Comparison of ENCODE assay signal across 21 cellular contexts in genomic region chr17:27230996-27231395, GRCh38.
DNase-seq lines count a peak whose midpoint lies in the region; ATAC-seq, FAIRE-seq and TF ChIP-seq lines count a peak whose summit lies in the region.
"Had no signal": no experiment of that assay in that cellular context is flagged by ENCODE, and none has a peak within 500 bp of the region (broad histone marks: within the 10 kb centered on the region; RNA-seq: fewer than 3 reads in every experiment).

No MANE protein-coding gene starts in this region.

- H3K4me3 ChIP-seq in HEK293 (ENCODE audit: low read depth, low read length), result no peak overlapping the region
- H3K4me3 ChIP-seq: A549; BLaER1 treated with 17β-estradiol and CSF1 and Interleukin-3, amounts not matched to agents 10 nM and 100 nM had no signal

- peaks cover 16% of the 10 kb centered on the region for H3K27me3 Mint-ChIP-seq in activated CD4-positive, alpha-beta T cell treated with anti-CD3 and anti-CD28 coated beads, Interleukin-2, amount 10 ng/mL, durations not matched to agents 24 days and 14 days
- no peaks in the 10 kb centered on the region for H3K27me3 Mint-ChIP-seq in activated CD4-positive, alpha-beta T cell treated with anti-CD3 and anti-CD28 coated beads for 36 hours
- H3K27me3 Mint-ChIP-seq: B cell; CD4-positive, alpha-beta T cell had no signal

- no peak for ATAC-seq in activated CD4-positive, alpha-beta T cell treated with anti-CD3 and anti-CD28 coated beads for 36 hours
- ATAC-seq in HG03175 (IDR thresholded peaks at IDR 0.05; ENCODE audit: unreplicated experiment), result no peak
- ATAC-seq: A549; CD8-positive, alpha-beta T cell had no signal

- no peaks in the 10 kb centered on the region for H3K36me3 Mint-ChIP-seq in activated CD4-positive, alpha-beta T cell treated with anti-CD3 and anti-CD28 coated beads, Interleukin-2, amount 10 ng/mL, durations not matched to agents 24 days and 14 days (ENCODE audit: low read depth)
- H3K36me3 Mint-ChIP-seq in activated CD4-positive, alpha-beta T cell treated with anti-CD3 and anti-CD28 coated beads for 36 hours (ENCODE audit: low read depth), result no peaks in the 10 kb centered on the region
- H3K36me3 Mint-ChIP-seq: CD8-positive, alpha-beta T cell had no signal

- no peaks in the 10 kb centered on the region for H3K36me3 ChIP-seq in HEK293 (ENCODE audit: control insufficient read depth in 2 of 2, insufficient read depth in 1 of 2, low read length in 2 of 2)
- H3K36me3 ChIP-seq: BLaER1 treated with 17β-estradiol and CSF1 and Interleukin-3, amounts not matched to agents 10 nM and 100 nM had no signal

- H3K4me1 Mint-ChIP-seq in activated CD4-positive, alpha-beta T cell treated with anti-CD3 and anti-CD28 coated beads, Interleukin-2, amount 10 ng/mL, durations not matched to agents 24 days and 14 days, result no peaks in the 10 kb centered on the region
- H3K4me1 Mint-ChIP-seq in activated CD4-positive, alpha-beta T cell treated with anti-CD3 and anti-CD28 coated beads for 36 hours, result no peaks in the 10 kb centered on the region

- FAIRE-seq in RCC 7860 (lab: Jason Lieb, UNC), result no peak
- FAIRE-seq: A549, D721Med, G401.6, GM12891, GM19239 had no signal

- no peaks in the 10 kb centered on the region for H3K9me3 ChIP-seq in HEK293 (ENCODE audit: control insufficient read depth, insufficient read depth, low read depth, low read length)
- H3K9me3 ChIP-seq: A549; BLaER1 treated with 17β-estradiol and CSF1 and Interleukin-3, amounts not matched to agents 10 nM and 100 nM; Caco-2 had no signal

- no peak for TF ChIP-seq CTCF in HEK293 (tag by site-specific recombination; IDR thresholded peaks at IDR 0.05)

- POLR2A ChIA-PET in activated CD4-positive, alpha-beta T cell treated with anti-CD3 and anti-CD28 coated beads for 36 hours (lab: Charles Lee), result no interaction called here
- POLR2A ChIA-PET in HEK293 (lab: Yijun Ruan, JAX), result no interaction called here

- no peaks in the 10 kb centered on the region for H3K9me3 Mint-ChIP-seq in activated CD4-positive, alpha-beta T cell treated with anti-CD3 and anti-CD28 coated beads, Interleukin-2, amount 10 ng/mL, durations not matched to agents 24 days and 14 days
- H3K9me3 Mint-ChIP-seq in activated CD4-positive, alpha-beta T cell treated with anti-CD3 and anti-CD28 coated beads for 36 hours (ENCODE audit: low read depth), result no peaks in the 10 kb centered on the region
- H3K9me3 Mint-ChIP-seq: CD4-positive, alpha-beta T cell; CD8-positive, alpha-beta T cell had no signal

- no peak overlapping the region for H3K27ac ChIP-seq in HEK293 (ENCODE audit: extremely low read depth, low read depth, low read length)
- H3K27ac ChIP-seq: 22Rv1; A549; BLaER1 treated with 17β-estradiol and CSF1 and Interleukin-3, amounts not matched to agents 10 nM and 100 nM; C4-2B had no signal

- no peak overlapping the region for H3K27ac Mint-ChIP-seq in activated CD4-positive, alpha-beta T cell treated with anti-CD3 and anti-CD28 coated beads, Interleukin-2, amount 10 ng/mL, durations not matched to agents 24 days and 14 days
- no peak overlapping the region for H3K27ac Mint-ChIP-seq in activated CD4-positive, alpha-beta T cell treated with anti-CD3 and anti-CD28 coated beads for 36 hours
- H3K27ac Mint-ChIP-seq: B cell; CD4-positive, alpha-beta T cell; CD8-positive, alpha-beta T cell had no signal

- no peaks in the 10 kb centered on the region for H3K4me1 ChIP-seq in HEK293 (ENCODE audit: control insufficient read depth, insufficient read depth, low read length)
- H3K4me1 ChIP-seq: Caco-2 had no signal

- intact Hi-C loops in activated CD4-positive, alpha-beta T cell treated with anti-CD3 and anti-CD28 coated beads, Interleukin-2, amount 10 ng/mL, durations not matched to agents 24 days and 14 days (cut with micrococcal nuclease), result no loop called here
- intact Hi-C loops in activated CD4-positive, alpha-beta T cell treated with anti-CD3 and anti-CD28 coated beads for 36 hours (cut with DNase I, micrococcal nuclease), result loop anchor here in 1 of 2 experiments (10.0 kb wide), 1 partner anchor 384 kb away; no protein-coding TSS in a partner anchor

- H3K4me3 Mint-ChIP-seq in activated CD4-positive, alpha-beta T cell treated with anti-CD3 and anti-CD28 coated beads, Interleukin-2, amount 10 ng/mL, durations not matched to agents 24 days and 14 days, result no peak overlapping the region
- H3K4me3 Mint-ChIP-seq in activated CD4-positive, alpha-beta T cell treated with anti-CD3 and anti-CD28 coated beads for 36 hours, result no peak overlapping the region
- H3K4me3 Mint-ChIP-seq: B cell; CD4-positive, alpha-beta T cell; CD8-positive, alpha-beta T cell had no signal

- CTCF ChIA-PET in activated CD4-positive, alpha-beta T cell treated with anti-CD3 and anti-CD28 coated beads for 36 hours (lab: Charles Lee), result interaction anchor here (1.1 kb wide), 1 partner anchor 109 kb away, joined by 3 read pairs; no protein-coding TSS in a partner anchor
- CTCF ChIA-PET in HEK293 (lab: Yijun Ruan, JAX), result interaction anchor here (0.5 kb wide), 1 partner anchor 11 kb away, joined by 4 read pairs; no protein-coding TSS in a partner anchor

- peak; percentile 50 for DNase-seq in activated CD4-positive, alpha-beta T cell treated with anti-CD3 and anti-CD28 coated beads, Interleukin-2, amount 10 ng/mL, durations not matched to agents 24 days and 14 days
- DNase-seq in activated CD4-positive, alpha-beta T cell treated with anti-CD3 and anti-CD28 coated beads for 36 hours, result no peak
- DNase-seq in RCC 7860 (ENCODE audit: low spot score), result no peak
- DNase-seq: AML-193; Caco-2; Calu3; CD4-positive, alpha-beta T cell; CD8-positive, alpha-beta T cell; DMS79 treated with DMSO at 0.1 percent for 48 hours; GF-D8 had no signal

TF ChIP-seq in HEK293, 187 proteins besides CTCF, POLR2A, EP300 and RAD21:
- TF ChIP-seq EGR2 (tag by site-specific recombination; IDR thresholded peaks at IDR 0.05; ENCODE audit: low read depth) (peak; percentile 20; the same call in 1 of the 2 replicates), ZNF707 (tag by site-specific recombination; IDR thresholded peaks at IDR 0.05) (no peak), ZFHX2 (tag by site-specific recombination; conservative IDR thresholded peaks at IDR 0.05) (peak; percentile 42), ZNF366 (tag by site-specific recombination; conservative IDR thresholded peaks at IDR 0.05) (no peak)
